16 cellular contexts compared by ENCODE assay signal in the genomic region with DNA sequence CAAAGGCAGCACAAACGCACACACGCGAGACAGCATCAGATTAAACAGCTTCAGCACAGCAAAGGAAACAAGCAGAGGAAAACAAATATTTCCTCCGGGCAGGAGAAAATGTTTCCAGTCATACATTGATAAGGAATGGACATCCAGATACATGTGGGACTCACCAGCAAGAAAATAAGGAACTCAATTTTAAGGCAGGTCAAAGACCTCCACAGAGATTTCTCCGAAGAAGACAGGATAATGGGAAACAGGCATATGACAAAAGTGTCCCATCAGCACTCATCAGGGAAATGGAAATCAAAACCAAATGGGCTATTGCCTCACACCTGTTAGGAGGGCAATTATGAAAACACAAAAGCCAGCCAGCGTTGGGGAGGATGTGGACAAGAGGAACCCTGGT. TPM values are rescaled to one million over a fixed set of nuclear protein-coding genes. Genes with fewer than 3 reads are reported as not detected.
A peak's percentile ranks its signal among the peaks of the same experiment; 100 is the strongest.
DNase-seq lines count a peak whose midpoint lies in the region; ATAC-seq and TF ChIP-seq lines count a peak whose summit lies in the region.
"Had no signal": no experiment of that assay in that cellular context is flagged by ENCODE, and none has a peak within 500 bp of the region (broad histone marks: within the 10 kb centered on the region; RNA-seq: fewer than 3 reads in every experiment).

No MANE protein-coding gene starts in this region.

- 52 to 60% (median 59%) methylated on average over 6 of the region's 6 CpGs for WGBS in psoas muscle, 3 donors

- no peaks in the 10 kb centered on the region for H3K9me3 ChIP-seq in osteoblast (ENCODE audit: low read depth, low read length)
- no peaks in the 10 kb centered on the region for H3K9me3 ChIP-seq in psoas muscle
- H3K9me3 ChIP-seq: HAP-1, ovary, vagina had no signal

- H3K79me2 ChIP-seq in osteoblast (ENCODE audit: insufficient read depth, low read length): no peaks in the 10 kb centered on the region

- no peak overlapping the region for H3K27ac ChIP-seq in osteoblast (ENCODE audit: low read depth, low read length)
- H3K27ac ChIP-seq in psoas muscle: no peak overlapping the region
- H3K27ac ChIP-seq: ovary, vagina had no signal

- H3K4me3 ChIP-seq in osteoblast (ENCODE audit: insufficient read depth, low read length): no peak overlapping the region
- no peak overlapping the region for H3K4me3 ChIP-seq in psoas muscle
- H3K4me3 ChIP-seq: HAP-1, ovary, vagina had no signal

- intact Hi-C loops in psoas muscle (cut with DNase I): no loop called here

- DNase-seq in NCI-H1092 (lab: John Stamatoyannopoulos, UW): peak; percentile 20
- peak; percentile 42 for DNase-seq in NCI-H2107 (lab: John Stamatoyannopoulos, UW)
- DNase-seq in RPMI8226: peak; percentile 44
- peak; percentile 80 for DNase-seq in osteoblast (ENCODE audit: insufficient read length, low spot score, missing footprints)
- DNase-seq in psoas muscle: no peak
- DNase-seq: activated CD4-positive, CD25-positive, alpha-beta regulatory T cell treated with anti-CD3 and anti-CD28 coated beads, Interleukin-2, amount 50 U/mL, for 72 hours; activated naive CD8-positive, alpha-beta T cell treated with anti-CD3 and anti-CD28 coated beads, Interleukin-2, amount 10 ng/mL, durations not matched to agents 7 days and 5 days; head of caudate nucleus; Karpas-422; ovary; substantia nigra had no signal

- no peak for TF ChIP-seq CTCF in osteoblast (IDR thresholded peaks at IDR 0.05; ENCODE audit: extremely low read depth, low read depth, low read length)
- TF ChIP-seq CTCF in psoas muscle (IDR thresholded peaks at IDR 0.05): no peak

- H2AFZ ChIP-seq in osteoblast (ENCODE audit: low read length): no peak overlapping the region

- ATAC-seq in GM18519 (IDR thresholded peaks at IDR 0.05; ENCODE audit: low FRiP score, unreplicated experiment) (no peak), HG03039 (IDR thresholded peaks at IDR 0.05; ENCODE audit: unreplicated experiment) (no peak), psoas muscle (no peak)
- ATAC-seq: esophagus mucosa had no signal

- no peak overlapping the region for H3K4me2 ChIP-seq in osteoblast (ENCODE audit: insufficient read depth, low read length)

- H4K20me1 ChIP-seq in osteoblast (ENCODE audit: insufficient read depth, low read length): no peaks in the 10 kb centered on the region

- peaks cover 40% of the 10 kb centered on the region for H3K27me3 ChIP-seq in osteoblast (ENCODE audit: insufficient read depth, low read length)
- peaks cover 0 to 30% (median 2%) of the 10 kb centered on the region in 3 donors for H3K27me3 ChIP-seq in psoas muscle (ENCODE audit: insufficient read depth in 3 of 3, low read length in 2 of 3)
- H3K27me3 ChIP-seq: ovary, vagina had no signal

- no peaks in the 10 kb centered on the region for H3K4me1 ChIP-seq in osteoblast (ENCODE audit: insufficient read depth, low read length)
- no peaks in the 10 kb centered on the region for H3K4me1 ChIP-seq in psoas muscle
- H3K4me1 ChIP-seq: HAP-1, vagina had no signal

- H3K36me3 ChIP-seq in osteoblast (ENCODE audit: insufficient read depth, low read length) (no peaks in the 10 kb centered on the region), psoas muscle (ENCODE audit: insufficient read depth in 1 of 2, low read depth in 1 of 2) (no peaks in the 10 kb centered on the region)
- H3K36me3 ChIP-seq: HAP-1, ovary, vagina had no signal

RNA-seq across cellular contexts. Expression of gene SLCO4A1, which starts 9.7 kb away (rescaled TPM):
- total RNA-seq in osteoblast (under 0.01 TPM in 1 of 2 replicates, not detected in the other), psoas muscle (10 to 100 TPM in 1 of 4 donors, 1 to 10 TPM in 3; 5.3 to 12.8 (median 8.7) TPM)
- 10 to 100 TPM in 2 of 3 donors, 1 to 10 TPM in 1; 9.8 to 38.5 (median 17.5) TPM for polyA plus RNA-seq in psoas muscle

Comparison
In these comparisons a context has a peak if more than half of its experiments do, and no peak if none do; other contexts are left out.
1. DNase-seq: peak in NCI-H1092 (single experiment), NCI-H2107 (single experiment), RPMI8226 (single experiment) and osteoblast (single experiment); none in psoas muscle (0 of 2).